27 cellular contexts compared by ENCODE assay signal in genomic region chrX:114472788-114473187, GRCh38.
"Had no signal": no experiment of that assay in that cellular context is flagged by ENCODE, and none has a peak within 500 bp of the region (broad histone marks: within the 10 kb centered on the region; RNA-seq: fewer than 3 reads in every experiment).

No MANE protein-coding gene starts in this region.

- H3K4me2 ChIP-seq: SK-N-SH had no signal

- H3K4me1 Mint-ChIP-seq: activated CD4-positive, alpha-beta memory T cell treated with anti-CD3 and anti-CD28 coated beads, Interleukin-2, amount 10 ng/mL, durations not matched to agents 7 days and 5 days; activated CD4-positive, alpha-beta T cell treated with anti-CD3 and anti-CD28 coated beads for 36 hours; activated naive CD8-positive, alpha-beta T cell treated with anti-CD3 and anti-CD28 coated beads, Interleukin-2, amount 10 ng/mL, durations not matched to agents 7 days and 5 days; activated T-helper 17 cell treated with anti-CD3 and anti-CD28 coated beads, Interleukin-2, amount 50 U/mL, for 72 hours had no signal

- H3K4me3 Mint-ChIP-seq: activated CD4-positive, alpha-beta memory T cell treated with anti-CD3 and anti-CD28 coated beads, Interleukin-2, amount 10 ng/mL, durations not matched to agents 7 days and 5 days; activated CD4-positive, alpha-beta T cell treated with anti-CD3 and anti-CD28 coated beads for 36 hours; activated naive CD8-positive, alpha-beta T cell treated with anti-CD3 and anti-CD28 coated beads, Interleukin-2, amount 10 ng/mL, durations not matched to agents 7 days and 5 days; activated T-helper 17 cell treated with anti-CD3 and anti-CD28 coated beads, Interleukin-2, amount 50 U/mL, for 72 hours had no signal

- H3K9me3 ChIP-seq: adrenal gland, breast epithelium, SJCRH30, SK-N-SH had no signal

- H3K36me3 ChIP-seq: adrenal gland, breast epithelium, SJCRH30 had no signal

- H3K9me3 Mint-ChIP-seq: activated naive CD8-positive, alpha-beta T cell treated with anti-CD3 and anti-CD28 coated beads, Interleukin-2, amount 10 ng/mL, durations not matched to agents 7 days and 5 days had no signal

- H3K4me1 ChIP-seq: adrenal gland, breast epithelium, SJCRH30 had no signal

- H3K36me3 Mint-ChIP-seq: activated naive CD8-positive, alpha-beta T cell treated with anti-CD3 and anti-CD28 coated beads, Interleukin-2, amount 10 ng/mL, durations not matched to agents 7 days and 5 days had no signal

- H3K27ac Mint-ChIP-seq: activated CD4-positive, alpha-beta memory T cell treated with anti-CD3 and anti-CD28 coated beads, Interleukin-2, amount 10 ng/mL, durations not matched to agents 7 days and 5 days; activated CD4-positive, alpha-beta T cell treated with anti-CD3 and anti-CD28 coated beads for 36 hours; activated naive CD8-positive, alpha-beta T cell treated with anti-CD3 and anti-CD28 coated beads, Interleukin-2, amount 10 ng/mL, durations not matched to agents 7 days and 5 days; activated T-helper 17 cell treated with anti-CD3 and anti-CD28 coated beads, Interleukin-2, amount 50 U/mL, for 72 hours had no signal

- H3K9ac ChIP-seq: SK-N-SH had no signal

- H3K27ac ChIP-seq: adrenal gland, breast epithelium, RWPE1, SJCRH30, VCaP had no signal

- H3K27me3 ChIP-seq: adrenal gland, SJCRH30 had no signal

- DNase-seq: activated CD4-positive, alpha-beta memory T cell treated with anti-CD3 and anti-CD28 coated beads, Interleukin-2, amount 10 ng/mL, durations not matched to agents 7 days and 5 days; activated CD4-positive, alpha-beta T cell treated with anti-CD3 and anti-CD28 coated beads for 36 hours; activated CD4-positive, alpha-beta T cell treated with anti-CD3 and anti-CD28 coated beads, Interleukin-2, amount 50 U/mL, for 1 hour; activated naive CD4-positive, alpha-beta T cell treated with anti-CD3 and anti-CD28 coated beads, Interleukin-2, amount 50 U/mL, for 16 hours; activated naive CD8-positive, alpha-beta T cell treated with anti-CD3 and anti-CD28 coated beads, Interleukin-2, amount 10 ng/mL, durations not matched to agents 7 days and 5 days; activated T-cell treated with anti-CD3 and anti-CD28 coated beads for 4 hours; activated T-cell treated with anti-CD3 and anti-CD28 coated beads, Interleukin-2, amount 50 U/mL, for 48 hours; adrenal gland; anterior cingulate cortex; caudate nucleus; MM.1S; NCI-H1105; NCI-H1436; NCI-H1694 treated with DMSO at 0.1 percent for 48 hours; NCI-H2029 treated with DMSO at 0.1 percent for 48 hours; NCI-H345; NCI-H510A; NCI-H526 treated with DMSO at 0.1 percent for 48 hours; NCI-H82; Right ventricle myocardium superior; SJCRH30; SK-N-SH; T-helper 1 cell had no signal

- H3K27me3 Mint-ChIP-seq: activated CD4-positive, alpha-beta memory T cell treated with anti-CD3 and anti-CD28 coated beads, Interleukin-2, amount 10 ng/mL, durations not matched to agents 7 days and 5 days; activated CD4-positive, alpha-beta T cell treated with anti-CD3 and anti-CD28 coated beads for 36 hours; activated naive CD8-positive, alpha-beta T cell treated with anti-CD3 and anti-CD28 coated beads, Interleukin-2, amount 10 ng/mL, durations not matched to agents 7 days and 5 days; activated T-helper 17 cell treated with anti-CD3 and anti-CD28 coated beads, Interleukin-2, amount 50 U/mL, for 72 hours had no signal

- H3K4me3 ChIP-seq: adrenal gland, breast epithelium, SJCRH30 had no signal
